30 cellular contexts compared by ENCODE assay signal in the genomic region with DNA sequence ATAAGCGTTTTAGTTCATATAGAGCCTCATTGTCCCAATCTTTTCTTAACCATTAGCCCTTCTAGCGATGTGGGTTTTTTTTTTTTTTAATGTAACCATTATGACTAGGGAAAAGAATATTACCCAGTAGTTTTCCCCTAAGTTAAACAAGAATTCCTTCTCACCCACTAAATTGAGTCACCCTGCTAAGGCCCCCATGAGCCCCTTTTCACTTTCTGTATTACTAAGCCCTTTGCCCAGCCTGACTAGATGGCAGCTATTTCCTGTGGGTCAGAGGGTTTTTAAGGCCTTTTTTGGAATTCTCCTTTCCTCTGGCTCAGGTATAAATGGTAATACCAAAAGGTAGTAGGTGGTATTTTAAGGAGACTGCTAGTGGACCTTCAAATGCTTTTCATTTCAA.
DNase-seq lines count a peak whose midpoint lies in the region; ATAC-seq and TF ChIP-seq lines count a peak whose summit lies in the region.
"Had no signal": no experiment of that assay in that cellular context is flagged by ENCODE, and none has a peak within 500 bp of the region (broad histone marks: within the 10 kb centered on the region; RNA-seq: fewer than 3 reads in every experiment).

No MANE protein-coding gene starts in this region.

- H3K27me3 ChIP-seq in smooth muscle cell (ENCODE audit: low read depth) (no peaks in the 10 kb centered on the region), testis (no peaks in the 10 kb centered on the region), mammary epithelial cell (ENCODE audit: insufficient read depth, low read length) (no peaks in the 10 kb centered on the region), MG63 (no peaks in the 10 kb centered on the region)
- H3K27me3 ChIP-seq: heart left ventricle, sigmoid colon, thyroid gland had no signal

- TF ChIP-seq POLR2A in testis (IDR thresholded peaks at IDR 0.05): no peak

- H4K20me1 ChIP-seq in smooth muscle cell (ENCODE audit: low read depth) (no peaks in the 10 kb centered on the region), mammary epithelial cell (ENCODE audit: insufficient read depth, low read length) (no peaks in the 10 kb centered on the region)

- peaks cover 5% of the 10 kb centered on the region for H3F3A ChIP-seq in smooth muscle cell (ENCODE audit: low read depth)

- H3K27ac ChIP-seq in smooth muscle cell (ENCODE audit: low read depth): peak overlapping the region; percentile 94
- no peak overlapping the region for H3K27ac ChIP-seq in testis
- no peak overlapping the region for H3K27ac ChIP-seq in mammary epithelial cell (ENCODE audit: insufficient read depth, low read depth, low read length)
- H3K27ac ChIP-seq: VCaP had no signal

- H2AFZ ChIP-seq in smooth muscle cell (ENCODE audit: low read depth) (no peak overlapping the region), mammary epithelial cell (ENCODE audit: low read depth, low read length) (no peak overlapping the region)

- H3K79me2 ChIP-seq in smooth muscle cell (ENCODE audit: low read depth) (no peaks in the 10 kb centered on the region), mammary epithelial cell (ENCODE audit: insufficient read depth, low read length) (no peaks in the 10 kb centered on the region)

- H3K4me3 Mint-ChIP-seq in activated T-cell treated with anti-CD3 and anti-CD28 coated beads, Interleukin-2, amount 50 U/mL, for 72 hours: peak overlapping the region in 1 of 2 donors; percentile 34
- peak overlapping the region; percentile 79 for H3K4me3 Mint-ChIP-seq in activated T-helper 17 cell treated with anti-CD3 and anti-CD28 coated beads, Interleukin-2, amount 50 U/mL, for 72 hours
- H3K4me3 Mint-ChIP-seq: activated naive CD8-positive, alpha-beta T cell treated with anti-CD3 and anti-CD28 coated beads, Interleukin-2, amount 10 ng/mL, durations not matched to agents 7 days and 5 days; effector memory CD8-positive, alpha-beta T cell; neural crest cell had no signal

- H3K36me3 ChIP-seq in smooth muscle cell (ENCODE audit: low read depth): no peaks in the 10 kb centered on the region
- no peaks in the 10 kb centered on the region for H3K36me3 ChIP-seq in testis (ENCODE audit: low read depth, missing control alignments)
- H3K36me3 ChIP-seq in mammary epithelial cell (ENCODE audit: insufficient read depth, low read length): no peaks in the 10 kb centered on the region
- H3K36me3 ChIP-seq in MG63: no peaks in the 10 kb centered on the region
- H3K36me3 ChIP-seq: heart left ventricle, sigmoid colon, thyroid gland had no signal

- H3K4me2 ChIP-seq in smooth muscle cell (peak overlapping the region; percentile 25), mammary epithelial cell (ENCODE audit: insufficient read depth, low read depth, low read length) (no peak overlapping the region)

- WGBS in smooth muscle cell (ENCODE audit: low lambda C conversion rate): 93% methylated on average over 2 of the region's 2 CpGs
- WGBS in testis, 2 donors: 88 to 93% methylated on average over 2 of the region's 2 CpGs
- 92% methylated on average over 2 of the region's 2 CpGs for WGBS in mammary epithelial cell (ENCODE audit: low coverage, missing lambda C conversion rate)

- peaks cover 64% of the 10 kb centered on the region for H3K27me3 Mint-ChIP-seq in activated T-cell treated with anti-CD3 and anti-CD28 coated beads, Interleukin-2, amount 50 U/mL, for 72 hours (ENCODE audit: low read depth)
- H3K27me3 Mint-ChIP-seq in activated T-helper 17 cell treated with anti-CD3 and anti-CD28 coated beads, Interleukin-2, amount 50 U/mL, for 72 hours: peaks cover 24% of the 10 kb centered on the region

- H3K9ac ChIP-seq in smooth muscle cell (ENCODE audit: low read depth) (no peak overlapping the region), mammary epithelial cell (ENCODE audit: insufficient read depth, low read length) (no peak overlapping the region)

- peaks cover 44% of the 10 kb centered on the region for H3K4me1 Mint-ChIP-seq in activated T-cell treated with anti-CD3 and anti-CD28 coated beads, Interleukin-2, amount 50 U/mL, for 72 hours (ENCODE audit: low read depth)
- H3K4me1 Mint-ChIP-seq in activated T-helper 17 cell treated with anti-CD3 and anti-CD28 coated beads, Interleukin-2, amount 50 U/mL, for 72 hours: peaks cover 18% of the 10 kb centered on the region

- peaks cover 4% of the 10 kb centered on the region in 2 donors for H3K9me3 Mint-ChIP-seq in activated T-cell treated with anti-CD3 and anti-CD28 coated beads, Interleukin-2, amount 50 U/mL, for 72 hours
- H3K9me3 Mint-ChIP-seq in activated T-helper 17 cell treated with anti-CD3 and anti-CD28 coated beads, Interleukin-2, amount 50 U/mL, for 72 hours: no peaks in the 10 kb centered on the region

- H3K36me3 Mint-ChIP-seq in activated T-cell treated with anti-CD3 and anti-CD28 coated beads, Interleukin-2, amount 50 U/mL, for 72 hours (ENCODE audit: insufficient read depth in 2 of 2): peaks cover 4 to 7% of the 10 kb centered on the region in 2 donors
- peaks cover 9% of the 10 kb centered on the region for H3K36me3 Mint-ChIP-seq in activated T-helper 17 cell treated with anti-CD3 and anti-CD28 coated beads, Interleukin-2, amount 50 U/mL, for 72 hours (ENCODE audit: low read depth)

- H3K4me1 ChIP-seq in smooth muscle cell (ENCODE audit: low read depth): peaks cover 8% of the 10 kb centered on the region
- H3K4me1 ChIP-seq in testis: peaks cover 12% of the 10 kb centered on the region
- peaks cover 23% of the 10 kb centered on the region for H3K4me1 ChIP-seq in mammary epithelial cell (ENCODE audit: insufficient read depth, low read length)

- intact Hi-C loops in testis (cut with DNase I; ENCODE audit: low total_unique reads) (no loop called here), mammary epithelial cell (cut with micrococcal nuclease) (loop anchor here (2.0 to 5.0 kb wide), 2 partner anchors 233 to 388 kb away; no protein-coding TSS in a partner anchor)

- in situ Hi-C loops in mammary epithelial cell (cut with MboI; ENCODE audit: low sequenced_read_pairs in 2 of 2): loop anchor here in 1 of 2 donors (10.0 kb wide), 1 partner anchor 385 kb away; no protein-coding TSS in a partner anchor

- dilution Hi-C loops in mammary epithelial cell (cut with HindIII; ENCODE audit: low sequenced_read_pairs): no loop called here

- no peaks in the 10 kb centered on the region for H3K9me3 ChIP-seq in smooth muscle cell (replicated peaks; ENCODE audit: low read depth)
- H3K9me3 ChIP-seq in testis: no peaks in the 10 kb centered on the region
- H3K9me3 ChIP-seq in mammary epithelial cell (replicated peaks; ENCODE audit: insufficient read depth, low read length): no peaks in the 10 kb centered on the region
- H3K9me3 ChIP-seq in MG63: no peaks in the 10 kb centered on the region
- H3K9me3 ChIP-seq: A549, heart left ventricle, sigmoid colon, thyroid gland had no signal

- no peak for DNase-seq in activated T-cell treated with anti-CD3 and anti-CD28 coated beads, Interleukin-2, amount 50 U/mL, for 72 hours
- no peak for DNase-seq in activated T-cell treated with anti-CD3 and anti-CD28 coated beads, Interleukin-2, amount 50 U/mL, for 48 hours
- peak; percentile 40 for DNase-seq in M059J (ENCODE audit: low read depth)
- DNase-seq in smooth muscle cell (lab: John Stamatoyannopoulos, UW; ENCODE audit: unreplicated experiment): no peak
- no peak for DNase-seq in testis
- no peak for DNase-seq in mammary epithelial cell
- no peak for DNase-seq in MG63
- DNase-seq: activated CD4-positive, alpha-beta T cell treated with anti-CD3 and anti-CD28 coated beads for 48 hours; activated naive CD8-positive, alpha-beta T cell treated with anti-CD3 and anti-CD28 coated beads, Interleukin-2, amount 10 ng/mL, durations not matched to agents 7 days and 5 days; cortex of kidney; effector memory CD8-positive, alpha-beta T cell; foreskin fibroblast; GF-D8; heart left ventricle; KG1; MV-4-11; NCI-H1436 treated with DMSO at 0.1 percent for 48 hours; NCI-H2107; NCI-H774; sigmoid colon; stimulated activated CD4-positive, alpha-beta T cell treated with anti-CD3 and anti-CD28 coated beads, Interleukin-15, amount 100 ng/mL, for 24 hours; stimulated activated naive CD8-positive, alpha-beta T cell treated with anti-CD3 and anti-CD28 coated beads, Interleukin-15, amount 100 ng/mL, for 72 hours had no signal

- no peak for ATAC-seq in activated T-cell treated with anti-CD3 and anti-CD28 coated beads, Interleukin-2, amount 50 U/mL, for 72 hours (replicated peaks in 1 of 2)
- ATAC-seq in activated T-helper 17 cell treated with anti-CD3 and anti-CD28 coated beads, Interleukin-2, amount 50 U/mL, for 72 hours (replicated peaks): peak; percentile 18
- ATAC-seq: A549; effector memory CD8-positive, alpha-beta T cell; HCT116; heart left ventricle; Right ventricle myocardium inferior; stimulated activated naive CD8-positive, alpha-beta T cell treated with anti-CD3 and anti-CD28 coated beads, Interleukin-15, amount 100 ng/mL, for 72 hours had no signal

- TF ChIP-seq CTCF in smooth muscle cell (IDR thresholded peaks at IDR 0.05; ENCODE audit: borderline replicate concordance, insufficient read depth, poor library complexity, severe bottlenecking): no peak
- no peak for TF ChIP-seq CTCF in testis (IDR thresholded peaks at IDR 0.05)
- TF ChIP-seq CTCF in mammary epithelial cell (conservative IDR thresholded peaks at IDR 0.05 in 1 of 2, IDR thresholded peaks at IDR 0.05 in 1 of 2; ENCODE audit: extremely low read depth in 1 of 2, insufficient read depth in 1 of 2, low read depth in 1 of 2, low read length in 2 of 2): no peak

- peak overlapping the region; percentile 29 for H3K27ac Mint-ChIP-seq in activated T-cell treated with anti-CD3 and anti-CD28 coated beads, Interleukin-2, amount 50 U/mL, for 72 hours
- H3K27ac Mint-ChIP-seq in activated T-helper 17 cell treated with anti-CD3 and anti-CD28 coated beads, Interleukin-2, amount 50 U/mL, for 72 hours: peak overlapping the region; percentile 98
- H3K27ac Mint-ChIP-seq: activated naive CD8-positive, alpha-beta T cell treated with anti-CD3 and anti-CD28 coated beads, Interleukin-2, amount 10 ng/mL, durations not matched to agents 7 days and 5 days; effector memory CD8-positive, alpha-beta T cell had no signal

- H3K4me3 ChIP-seq in smooth muscle cell: no peak overlapping the region
- H3K4me3 ChIP-seq in testis: no peak overlapping the region
- no peak overlapping the region for H3K4me3 ChIP-seq in mammary epithelial cell (replicated peaks in 1 of 3; ENCODE audit: insufficient read depth in 1 of 3, low read depth in 2 of 3, low read length in 3 of 3)
- no peak overlapping the region for H3K4me3 ChIP-seq in MG63
- H3K4me3 ChIP-seq: A549, heart left ventricle, lung, sigmoid colon, thyroid gland had no signal

- BruUV-seq in mammary epithelial cell (replicated peaks; lab: Mats Ljungman, UMichigan): no TSS peak

- CTCF ChIA-PET in mammary epithelial cell (lab: Charles Lee; ENCODE audit: low non-redundant PET): no interaction called here
